ENCODE assay signal across 8 cellular contexts in the genomic region with DNA sequence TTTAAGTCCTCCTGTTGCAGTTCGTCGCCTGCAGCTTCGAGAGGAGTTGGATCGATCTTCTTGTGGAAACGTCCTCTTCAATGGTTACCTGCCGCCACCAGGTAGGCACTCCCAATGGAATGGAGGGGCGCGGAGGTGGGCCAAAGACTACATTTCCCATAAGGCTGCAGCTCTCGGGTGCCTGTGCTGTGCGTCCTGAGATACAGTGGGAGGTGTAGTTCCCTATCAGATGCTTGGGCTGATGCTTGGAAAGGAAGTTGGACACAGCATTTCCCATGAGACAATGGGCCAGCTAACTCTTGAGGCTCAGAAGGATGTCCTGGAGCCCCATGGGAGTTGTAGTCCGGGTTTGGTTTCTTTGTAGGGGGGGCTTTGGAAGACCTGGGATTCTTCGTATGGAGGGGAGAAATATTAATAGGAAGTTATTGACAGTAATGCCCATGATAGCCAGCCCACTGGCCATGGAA. TPM values are rescaled to one million over a fixed set of nuclear protein-coding genes. Genes with fewer than 3 reads are reported as not detected.
DNase-seq lines count a peak whose midpoint lies in the region; ATAC-seq and TF ChIP-seq lines count a peak whose summit lies in the region.

No MANE protein-coding gene starts in this region.

- peak in 2 of 3 experiments; percentile 14 to 15 for DNase-seq in NCI-H1417 (lab: John Stamatoyannopoulos, UW)
- no peak for DNase-seq in NCI-H1417 treated with DMSO at 0.1 percent for 48 hours (lab: John Stamatoyannopoulos, UW)
- peak; percentile 87 for DNase-seq in MV-4-11 (lab: John Stamatoyannopoulos, UW)
- peak; percentile 72 for DNase-seq in neural progenitor cell (ENCODE audit: low spot score)
- no peak for DNase-seq in DMS79 (lab: John Stamatoyannopoulos, UW)
- DNase-seq in upper lobe of left lung, result no peak
- DNase-seq in Peyer's patch, result no peak

- peaks cover 26% of the 10 kb centered on the region for H3F3A ChIP-seq in neural progenitor cell (ENCODE audit: low read depth)

- peak overlapping the region; percentile 90 for H3K4me3 Mint-ChIP-seq in activated naive CD8-positive, alpha-beta T cell
- H3K4me3 Mint-ChIP-seq in neural progenitor cell, result peak overlapping the region; percentile 85

- H3K9me3 Mint-ChIP-seq in activated naive CD8-positive, alpha-beta T cell (ENCODE audit: low read depth), result no peaks in the 10 kb centered on the region
- no peaks in the 10 kb centered on the region for H3K9me3 Mint-ChIP-seq in neural progenitor cell

- no peak overlapping the region for H3K9ac ChIP-seq in neural progenitor cell

- no peak overlapping the region for H3K4me2 ChIP-seq in neural progenitor cell

- H3K36me3 ChIP-seq in neural progenitor cell, result no peaks in the 10 kb centered on the region
- H3K36me3 ChIP-seq in upper lobe of left lung, result peaks cover 5 to 52% (median 32%) of the 10 kb centered on the region in 4 donors
- H3K36me3 ChIP-seq in Peyer's patch, result peaks cover 0 to 33% (median 0%) of the 10 kb centered on the region in 3 donors

- no peak for ATAC-seq in upper lobe of left lung (ENCODE audit: low FRiP score in 2 of 2)

- H3K9me3 ChIP-seq in neural progenitor cell (ENCODE audit: low read depth) (no peaks in the 10 kb centered on the region), upper lobe of left lung (no peaks in the 10 kb centered on the region), Peyer's patch (no peaks in the 10 kb centered on the region)

- no peak overlapping the region for H3K27ac ChIP-seq in neural progenitor cell
- no peak overlapping the region for H3K27ac ChIP-seq in upper lobe of left lung
- no peak overlapping the region for H3K27ac ChIP-seq in Peyer's patch

- H3K79me2 ChIP-seq in neural progenitor cell (ENCODE audit: low read depth), result no peaks in the 10 kb centered on the region

- no peak for TF ChIP-seq CTCF in neural progenitor cell (IDR thresholded peaks at IDR 0.05)
- TF ChIP-seq CTCF in upper lobe of left lung (IDR thresholded peaks at IDR 0.05), result no peak
- no peak for TF ChIP-seq CTCF in Peyer's patch (IDR thresholded peaks at IDR 0.05)

- H3K27me3 Mint-ChIP-seq in activated naive CD8-positive, alpha-beta T cell, result no peaks in the 10 kb centered on the region
- peaks cover 10% of the 10 kb centered on the region for H3K27me3 Mint-ChIP-seq in neural progenitor cell (ENCODE audit: insufficient read depth, low read depth)

- no peak for TF ChIP-seq EP300 in upper lobe of left lung (IDR thresholded peaks at IDR 0.05)

- no peak overlapping the region for H3K27ac Mint-ChIP-seq in activated naive CD8-positive, alpha-beta T cell
- H3K27ac Mint-ChIP-seq in neural progenitor cell, result no peak overlapping the region

- no peak for TF ChIP-seq POLR2A in upper lobe of left lung (IDR thresholded peaks at IDR 0.05)
- TF ChIP-seq POLR2A in Peyer's patch (IDR thresholded peaks at IDR 0.05), result no peak

- H3K4me1 ChIP-seq in neural progenitor cell (no peaks in the 10 kb centered on the region), upper lobe of left lung (peaks cover 15 to 24% (median 19%) of the 10 kb centered on the region in 4 donors), Peyer's patch (peaks cover 0 to 9% (median 0%) of the 10 kb centered on the region in 4 donors)

- 87% methylated on average over 12 of the region's 12 CpGs for WGBS in upper lobe of left lung, 2 donors

- no peak overlapping the region for H3K4me3 ChIP-seq in neural progenitor cell
- no peak overlapping the region for H3K4me3 ChIP-seq in upper lobe of left lung
- H3K4me3 ChIP-seq in Peyer's patch, result no peak overlapping the region

- H4K20me1 ChIP-seq in neural progenitor cell (ENCODE audit: low read depth), result no peaks in the 10 kb centered on the region

- H2AFZ ChIP-seq in neural progenitor cell (replicated peaks), result no peak overlapping the region

- H3K36me3 Mint-ChIP-seq in activated naive CD8-positive, alpha-beta T cell, result peaks cover 2% of the 10 kb centered on the region
- peaks cover 2% of the 10 kb centered on the region for H3K36me3 Mint-ChIP-seq in neural progenitor cell

- peaks cover 13% of the 10 kb centered on the region for H3K27me3 ChIP-seq in neural progenitor cell
- no peaks in the 10 kb centered on the region for H3K27me3 ChIP-seq in upper lobe of left lung
- H3K27me3 ChIP-seq in Peyer's patch, result no peaks in the 10 kb centered on the region

- H3K4me1 Mint-ChIP-seq in activated naive CD8-positive, alpha-beta T cell (ENCODE audit: low read depth), result peaks cover 20% of the 10 kb centered on the region
- H3K4me1 Mint-ChIP-seq in neural progenitor cell, result peaks cover 7% of the 10 kb centered on the region

RNA-seq across cellular contexts. Expression of gene SHKBP1, which starts 1.8 kb away (rescaled TPM):
- 20.6 and 63.7 TPM in 2 replicates for total RNA-seq in neural progenitor cell (ENCODE audit: low replicate concordance)
- 100 to 1,000 TPM in 2 of 6 donors, 10 to 100 TPM in 4; 60.6 to 232 (median 90.2) TPM for total RNA-seq in upper lobe of left lung
- total RNA-seq in Peyer's patch, result 100 to 1,000 TPM in 2 of 4 donors, 10 to 100 TPM in 2; 73.4 to 121 (median 99.9) TPM

RNA-seq across cellular contexts. Expression of gene LTBP4, which starts 22.7 kb away (rescaled TPM):
- 24.7 and 70.0 TPM in 2 replicates for total RNA-seq in neural progenitor cell (ENCODE audit: low replicate concordance)
- total RNA-seq in upper lobe of left lung, result 100 to 1,000 TPM; 125 to 541 (median 401) TPM
- 100 to 1,000 TPM; 164 to 484 (median 329) TPM for total RNA-seq in Peyer's patch

Comparison
In these comparisons a context has a peak if more than half of its experiments do, and no peak if none do; other contexts are left out.
1. DNase-seq: peak in NCI-H1417 (2 of 3), MV-4-11 (single experiment) and neural progenitor cell (single experiment); none in NCI-H1417 treated with DMSO at 0.1 percent for 48 hours (single experiment), DMS79 (single experiment), upper lobe of left lung (0 of 2) and Peyer's patch (0 of 3).